Comparison of ENCODE assay signal across 8 cellular contexts in the genomic region with DNA sequence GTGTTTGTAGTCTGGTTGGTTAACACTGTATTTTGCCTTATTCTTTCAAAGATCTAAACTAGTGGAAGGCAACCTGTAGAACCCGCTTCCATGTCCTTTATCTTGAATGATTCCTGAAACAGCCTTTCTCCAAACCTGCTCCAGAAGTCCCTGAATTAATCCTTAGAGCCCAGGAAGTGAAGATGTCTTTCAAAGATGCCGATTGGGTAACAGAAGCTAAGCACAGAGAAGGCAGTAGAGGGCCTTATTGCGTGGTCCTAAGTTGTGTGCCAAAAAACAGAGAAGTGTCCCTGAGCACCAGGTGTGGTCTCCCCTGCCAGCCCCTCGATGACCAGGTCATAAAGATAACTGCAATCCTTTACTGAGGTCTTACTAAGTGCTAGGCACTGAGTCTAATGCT. TPM values are rescaled to one million over a fixed set of nuclear protein-coding genes. Genes with fewer than 3 reads are reported as not detected.
DNase-seq lines count a peak whose midpoint lies in the region; ATAC-seq and TF ChIP-seq lines count a peak whose summit lies in the region.

No MANE protein-coding gene starts in this region.

- TSS peak; percentile 88 for BruUV-seq in PC-3 (replicated peaks; lab: Mats Ljungman, UMichigan)

- peaks cover 3 to 10% of the 10 kb centered on the region in 2 donors for H3K27me3 Mint-ChIP-seq in CD4-positive, alpha-beta memory T cell
- H3K27me3 Mint-ChIP-seq in dendritic cell treated with granulocyte-macrophage colony-stimulating factor and Interleukin-4, amounts not matched to agents 40 ng/mL and 50 ng/mL, for 4 days, result peaks cover 16% of the 10 kb centered on the region

- TF ChIP-seq CTCF in PC-3 (conservative IDR thresholded peaks at IDR 0.05; ENCODE audit: low read depth, low read length), result no peak

- no peaks in the 10 kb centered on the region for H3K36me3 ChIP-seq in CD4-positive, alpha-beta memory T cell (ENCODE audit: insufficient read depth, low read length)
- H3K36me3 ChIP-seq in PC-3 (ENCODE audit: low read depth, low read length), result no peaks in the 10 kb centered on the region
- H3K36me3 ChIP-seq in mucosa of rectum (ENCODE audit: control insufficient read depth in 2 of 2, insufficient read depth in 2 of 2, low read length in 2 of 2), result no peaks in the 10 kb centered on the region

- H3K4me1 ChIP-seq in CD4-positive, alpha-beta memory T cell (ENCODE audit: insufficient read depth, low read length), result peaks cover 13% of the 10 kb centered on the region
- H3K4me1 ChIP-seq in PC-3 (ENCODE audit: insufficient read depth, low read length) (peaks cover 10% of the 10 kb centered on the region; the same call in 1 of the 2 replicates), mucosa of rectum (ENCODE audit: control insufficient read depth in 2 of 2, insufficient read depth in 2 of 2, low read length in 2 of 2) (peaks cover 2 to 5% of the 10 kb centered on the region in 2 donors)

- H2AFZ ChIP-seq in PC-3 (ENCODE audit: low read length), result peak overlapping the region; percentile 93

- no peak for DNase-seq in CD4-positive, alpha-beta memory T cell
- DNase-seq in PC-3, result peak; percentile 34
- no peak for DNase-seq in stimulated activated CD4-positive, alpha-beta T cell treated with anti-CD3 and anti-CD28 coated beads, Interleukin-4, amount 100 ng/mL, for 1 hour
- DNase-seq in central memory CD4-positive, alpha-beta T cell, result no peak
- no peak for DNase-seq in activated effector memory CD4-positive, alpha-beta T cell treated with anti-CD3 and anti-CD28 coated beads, Interleukin-2, amount 50 U/mL, for 16 hours

- no peaks in the 10 kb centered on the region for H3K9me2 ChIP-seq in PC-3 (replicated peaks; ENCODE audit: low read length)

- no peaks in the 10 kb centered on the region for H3K9me3 Mint-ChIP-seq in CD4-positive, alpha-beta memory T cell
- no peaks in the 10 kb centered on the region for H3K9me3 Mint-ChIP-seq in dendritic cell treated with granulocyte-macrophage colony-stimulating factor and Interleukin-4, amounts not matched to agents 40 ng/mL and 50 ng/mL, for 4 days

- H3F3A ChIP-seq in PC-3 (ENCODE audit: low read length, unreplicated experiment), result no peaks in the 10 kb centered on the region

- peak overlapping the region; percentile 85 to 96 (median 92) for H3K4me3 Mint-ChIP-seq in CD4-positive, alpha-beta memory T cell
- peak overlapping the region; percentile 85 for H3K4me3 Mint-ChIP-seq in dendritic cell treated with granulocyte-macrophage colony-stimulating factor and Interleukin-4, amounts not matched to agents 40 ng/mL and 50 ng/mL, for 4 days

- peaks cover 0 to 2% of the 10 kb centered on the region in 2 donors for H3K36me3 Mint-ChIP-seq in CD4-positive, alpha-beta memory T cell
- peaks cover 6% of the 10 kb centered on the region for H3K36me3 Mint-ChIP-seq in dendritic cell treated with granulocyte-macrophage colony-stimulating factor and Interleukin-4, amounts not matched to agents 40 ng/mL and 50 ng/mL, for 4 days (ENCODE audit: low read depth)

- peak overlapping the region; percentile 80 to 97 (median 93) for H3K27ac Mint-ChIP-seq in CD4-positive, alpha-beta memory T cell
- peak overlapping the region; percentile 85 for H3K27ac Mint-ChIP-seq in dendritic cell treated with granulocyte-macrophage colony-stimulating factor and Interleukin-4, amounts not matched to agents 40 ng/mL and 50 ng/mL, for 4 days

- no peaks in the 10 kb centered on the region for H4K20me1 ChIP-seq in PC-3 (ENCODE audit: low read length)

- ATAC-seq in GM21825 (IDR thresholded peaks at IDR 0.05; ENCODE audit: unreplicated experiment), result peak; percentile 31
- ATAC-seq in PC-3, result peak; percentile 39; the same call in 1 of the 2 replicates

- peak overlapping the region; percentile 81 for H3K4me2 ChIP-seq in PC-3 (ENCODE audit: low read length)

- CTCF ChIA-PET in CD4-positive, alpha-beta memory T cell (lab: Charles Lee; ENCODE audit: partially characterized antibody), result interaction anchor here (0.5 to 2.7 kb wide), 17 partner anchors 11 to 324 kb away, joined by 3 to 19 read pairs (median 5); partner anchors contain the start of genes NKAPL, ZKSCAN4, ZKSCAN8 and ZSCAN16
- CTCF ChIA-PET in PC-3 (lab: Charles Lee), result interaction anchor here (0.6 to 1.0 kb wide), 3 partner anchors 203 to 278 kb away, joined by 4 to 7 read pairs (median 4); no protein-coding TSS in a partner anchor

- no peaks in the 10 kb centered on the region for H3K79me2 ChIP-seq in PC-3 (ENCODE audit: low read length)

- no peaks in the 10 kb centered on the region for H3K9me3 ChIP-seq in CD4-positive, alpha-beta memory T cell (ENCODE audit: control insufficient read depth in 1 of 2, low read length in 2 of 2)
- H3K9me3 ChIP-seq in PC-3 (ENCODE audit: low read length) (no peaks in the 10 kb centered on the region), mucosa of rectum (ENCODE audit: control insufficient read depth in 2 of 2, low read length in 2 of 2) (no peaks in the 10 kb centered on the region)

- H3K27ac ChIP-seq in CD4-positive, alpha-beta memory T cell (ENCODE audit: low read depth, low read length), result peak overlapping the region; percentile 72
- H3K27ac ChIP-seq in PC-3 (ENCODE audit: low read length) (no peak overlapping the region), mucosa of rectum (ENCODE audit: low read depth in 2 of 2, low read length in 2 of 2) (peak overlapping the region; percentile 83 to 89)

- H3K27me3 ChIP-seq in CD4-positive, alpha-beta memory T cell (ENCODE audit: insufficient read depth, low read length), result no peaks in the 10 kb centered on the region
- H3K27me3 ChIP-seq in PC-3 (ENCODE audit: low read length) (no peaks in the 10 kb centered on the region), mucosa of rectum (ENCODE audit: control insufficient read depth in 2 of 2, insufficient read depth in 2 of 2, low read length in 2 of 2) (peaks cover 0 to 2% of the 10 kb centered on the region in 2 donors)

- H3K4me1 Mint-ChIP-seq in CD4-positive, alpha-beta memory T cell, result peaks cover 3 to 17% (median 11%) of the 10 kb centered on the region in 4 donors
- peaks cover 7% of the 10 kb centered on the region for H3K4me1 Mint-ChIP-seq in dendritic cell treated with granulocyte-macrophage colony-stimulating factor and Interleukin-4, amounts not matched to agents 40 ng/mL and 50 ng/mL, for 4 days (ENCODE audit: low read depth)

- peak overlapping the region; percentile 59 to 67 for H3K4me3 ChIP-seq in CD4-positive, alpha-beta memory T cell (ENCODE audit: low read length in 2 of 2)
- H3K4me3 ChIP-seq in PC-3 (ENCODE audit: low read length) (peak overlapping the region; percentile 77), mucosa of rectum (ENCODE audit: low read length in 2 of 2) (peak overlapping the region; percentile 81 to 89)

- POLR2A ChIA-PET in CD4-positive, alpha-beta memory T cell (lab: Charles Lee; ENCODE audit: partially characterized antibody), result interaction anchor here (0.5 to 3.3 kb wide), 18 partner anchors 12 to 1544 kb away, joined by 3 to 40 read pairs (median 6); partner anchors contain the start of genes ZKSCAN4, ZKSCAN8, ZNF165 and ZSCAN12
- POLR2A ChIA-PET in PC-3 (lab: Charles Lee; ENCODE audit: unreplicated experiment), result interaction anchor here (0.7 to 1.0 kb wide), 3 partner anchors 19 to 162 kb away, joined by 3 to 4 read pairs (median 3); no protein-coding TSS in a partner anchor

- intact Hi-C loops in CD4-positive, alpha-beta memory T cell (cut with micrococcal nuclease), result no loop called here
- intact Hi-C loops in PC-3 (cut with micrococcal nuclease), result loop anchor here (2.0 kb wide), 1 partner anchor 32 kb away; no protein-coding TSS in a partner anchor
- intact Hi-C loops in dendritic cell treated with granulocyte-macrophage colony-stimulating factor and Interleukin-4, amounts not matched to agents 40 ng/mL and 50 ng/mL, for 4 days (cut with micrococcal nuclease), result no loop called here

- H3K9ac ChIP-seq in PC-3 (ENCODE audit: low read length), result peak overlapping the region; percentile 74
- peak overlapping the region in 1 of 2 donors; percentile 86 for H3K9ac ChIP-seq in mucosa of rectum (ENCODE audit: low read depth in 1 of 2, low read length in 2 of 2)

RNA-seq across cellular contexts. Expression of gene ZSCAN16, which starts 19.1 kb away (rescaled TPM):
- 10 to 100 TPM; 13.4 to 14.8 TPM for total RNA-seq in CD4-positive, alpha-beta memory T cell
- polyA plus RNA-seq in CD4-positive, alpha-beta memory T cell, result 10 to 100 TPM; 12.4 to 14.2 TPM
- total RNA-seq in PC-3 (2014; rRNA removed), result 4.5 and 8.1 TPM in 2 replicates

RNA-seq across cellular contexts. Expression of gene ZNF165, which starts 24.9 kb away (rescaled TPM):
- 1 to 10 TPM in 1 of 2 experiments, under 1 TPM in 1; 0.75 to 1.4 TPM for total RNA-seq in CD4-positive, alpha-beta memory T cell
- under 1 TPM; 0.78 to 0.96 TPM for polyA plus RNA-seq in CD4-positive, alpha-beta memory T cell
- 8.9 and 12.1 TPM in 2 replicates for total RNA-seq in PC-3 (2014; rRNA removed)

RNA-seq across cellular contexts. Expression of gene ZKSCAN8, which starts 36.4 kb away (rescaled TPM):
- 10 to 100 TPM; 40.8 to 43.3 TPM for total RNA-seq in CD4-positive, alpha-beta memory T cell
- 1 to 10 TPM in 1 of 2 donors, not detected in 1; 1.8 TPM for polyA plus RNA-seq in CD4-positive, alpha-beta memory T cell
- total RNA-seq in PC-3 (2014; rRNA removed), result 10.3 and 12.0 TPM in 2 replicates
